Comparison of ENCODE assay signal across 1 cellular context in the genomic region with DNA sequence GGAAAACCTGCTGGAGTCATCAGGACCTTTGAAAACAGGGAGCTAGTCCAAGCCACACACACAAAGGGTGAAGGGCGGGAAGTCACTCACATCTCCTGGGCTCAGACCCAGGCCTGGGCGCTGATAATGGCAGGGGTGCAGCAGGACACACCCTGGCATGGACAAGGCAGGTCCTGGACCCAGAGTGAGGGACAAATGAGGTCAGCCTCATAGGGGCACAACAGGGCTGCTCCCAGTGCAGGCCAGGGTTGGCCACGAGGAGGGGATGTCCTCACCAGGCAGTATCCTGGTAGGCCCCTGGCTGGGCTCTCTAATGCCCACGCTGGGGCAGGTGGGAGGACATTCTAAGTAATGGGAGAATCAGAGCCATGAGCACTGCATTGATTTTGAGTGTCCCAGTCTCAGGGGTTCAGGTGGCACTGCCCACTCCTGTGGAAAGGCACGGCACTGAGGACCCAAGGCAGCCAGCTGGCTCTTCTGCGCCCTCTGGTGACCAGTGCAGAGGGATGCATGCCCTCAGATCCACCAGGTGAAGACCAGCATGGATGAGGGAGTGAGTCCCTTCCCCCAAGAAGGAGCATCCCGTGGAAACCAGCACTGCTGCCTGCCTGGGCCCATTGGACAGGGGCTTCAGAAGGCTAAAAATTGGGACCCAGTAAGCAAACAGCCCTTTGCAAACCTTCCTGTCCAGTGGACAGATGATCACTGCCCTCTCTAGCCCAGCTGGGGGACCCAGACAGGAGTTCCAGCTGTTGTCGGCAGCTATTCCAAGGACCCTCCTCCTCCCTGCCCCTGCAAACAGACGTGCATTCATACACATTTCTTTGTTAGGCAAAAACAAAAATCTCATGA.
TF ChIP-seq lines count a peak whose summit lies in the region.

No MANE protein-coding gene starts in this region.

TF ChIP-seq in neural cell, 6 proteins besides CTCF, POLR2A, EP300 and RAD21:
- TF ChIP-seq REST (IDR thresholded peaks at IDR 0.05; ENCODE audit: borderline replicate concordance) (no peak), SMC3 (conservative IDR thresholded peaks at IDR 0.05; ENCODE audit: poor library complexity) (peak; percentile 94)
